1 cellular context compared by ENCODE assay signal in the genomic region with DNA sequence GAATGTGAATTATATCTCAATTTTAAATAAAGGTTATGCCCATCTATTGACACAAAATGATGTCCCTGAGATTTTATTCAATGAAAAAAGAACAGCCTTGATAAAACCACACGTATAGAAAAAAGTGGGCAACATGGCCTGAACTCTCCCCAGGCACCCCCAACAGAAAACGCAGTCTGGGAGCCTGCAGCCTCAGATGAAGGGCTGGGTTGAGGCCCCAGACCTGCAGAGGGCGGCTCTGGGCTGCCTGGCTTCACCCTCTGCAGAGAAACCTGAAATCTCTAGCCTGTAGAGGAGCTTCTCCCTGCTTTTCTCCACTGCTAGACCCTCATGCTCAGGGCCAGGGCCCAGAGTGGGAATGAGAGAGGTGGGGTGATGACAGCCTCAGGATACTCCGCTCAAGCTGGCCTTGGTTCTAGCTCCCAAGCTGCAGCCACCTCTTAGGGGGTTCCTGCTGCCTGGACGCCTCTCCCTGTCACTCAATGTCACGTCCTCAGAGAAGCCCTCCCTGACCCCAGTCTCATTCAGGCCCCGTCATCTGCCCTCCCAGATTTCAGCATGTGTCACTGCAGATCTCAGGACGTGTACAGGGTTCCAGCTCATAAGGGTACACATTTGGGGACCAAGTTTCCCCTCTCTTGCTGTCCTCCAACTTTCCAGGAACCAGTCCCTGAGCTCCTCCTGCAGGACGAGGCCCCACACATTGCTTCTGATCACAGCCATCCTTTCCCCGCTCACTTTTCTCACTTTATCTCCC.
TF ChIP-seq lines count a peak whose summit lies in the region.

No MANE protein-coding gene starts in this region.

TF ChIP-seq in HepG2, 621 proteins besides CTCF, POLR2A, EP300 and RAD21 (continued from another document):
- TF ChIP-seq, protein P1, sequence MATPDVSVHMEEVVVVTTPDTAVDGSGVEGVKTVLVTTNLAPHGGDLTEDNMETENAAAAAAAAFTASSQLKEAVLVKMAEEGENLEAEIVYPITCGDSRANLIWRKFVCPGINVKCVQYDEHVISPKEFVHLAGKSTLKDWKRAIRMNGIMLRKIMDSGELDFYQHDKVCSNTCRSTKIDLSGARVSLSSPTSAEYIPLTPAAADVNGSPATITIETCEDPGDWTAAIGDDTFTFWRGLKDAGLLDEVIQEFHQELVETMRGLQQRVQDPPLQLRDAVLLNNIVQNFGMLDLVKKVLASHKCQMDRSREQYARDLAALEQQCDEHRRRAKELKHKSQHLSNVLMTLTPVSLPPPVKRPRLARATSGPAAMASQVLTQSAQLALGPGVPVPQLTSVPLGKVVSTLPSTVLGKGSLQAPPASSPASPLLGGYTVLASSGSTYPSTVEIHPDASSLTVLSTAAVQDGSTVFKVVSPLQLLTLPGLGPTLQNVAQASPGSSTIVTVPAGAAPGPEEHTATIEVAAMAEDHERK (CRISPR knock-in tag; IDR thresholded peaks at IDR 0.05; ENCODE audit: low read depth): no peak
- TF ChIP-seq MTA3 (CRISPR knock-in tag; IDR thresholded peaks at IDR 0.05): no peak
- 0 out of 2 replicates have a peak, but pooled peaks have one; percentile 51 for TF ChIP-seq ZNF605 (CRISPR knock-in tag; IDR thresholded peaks at IDR 0.05)
- TF ChIP-seq, protein P2, sequence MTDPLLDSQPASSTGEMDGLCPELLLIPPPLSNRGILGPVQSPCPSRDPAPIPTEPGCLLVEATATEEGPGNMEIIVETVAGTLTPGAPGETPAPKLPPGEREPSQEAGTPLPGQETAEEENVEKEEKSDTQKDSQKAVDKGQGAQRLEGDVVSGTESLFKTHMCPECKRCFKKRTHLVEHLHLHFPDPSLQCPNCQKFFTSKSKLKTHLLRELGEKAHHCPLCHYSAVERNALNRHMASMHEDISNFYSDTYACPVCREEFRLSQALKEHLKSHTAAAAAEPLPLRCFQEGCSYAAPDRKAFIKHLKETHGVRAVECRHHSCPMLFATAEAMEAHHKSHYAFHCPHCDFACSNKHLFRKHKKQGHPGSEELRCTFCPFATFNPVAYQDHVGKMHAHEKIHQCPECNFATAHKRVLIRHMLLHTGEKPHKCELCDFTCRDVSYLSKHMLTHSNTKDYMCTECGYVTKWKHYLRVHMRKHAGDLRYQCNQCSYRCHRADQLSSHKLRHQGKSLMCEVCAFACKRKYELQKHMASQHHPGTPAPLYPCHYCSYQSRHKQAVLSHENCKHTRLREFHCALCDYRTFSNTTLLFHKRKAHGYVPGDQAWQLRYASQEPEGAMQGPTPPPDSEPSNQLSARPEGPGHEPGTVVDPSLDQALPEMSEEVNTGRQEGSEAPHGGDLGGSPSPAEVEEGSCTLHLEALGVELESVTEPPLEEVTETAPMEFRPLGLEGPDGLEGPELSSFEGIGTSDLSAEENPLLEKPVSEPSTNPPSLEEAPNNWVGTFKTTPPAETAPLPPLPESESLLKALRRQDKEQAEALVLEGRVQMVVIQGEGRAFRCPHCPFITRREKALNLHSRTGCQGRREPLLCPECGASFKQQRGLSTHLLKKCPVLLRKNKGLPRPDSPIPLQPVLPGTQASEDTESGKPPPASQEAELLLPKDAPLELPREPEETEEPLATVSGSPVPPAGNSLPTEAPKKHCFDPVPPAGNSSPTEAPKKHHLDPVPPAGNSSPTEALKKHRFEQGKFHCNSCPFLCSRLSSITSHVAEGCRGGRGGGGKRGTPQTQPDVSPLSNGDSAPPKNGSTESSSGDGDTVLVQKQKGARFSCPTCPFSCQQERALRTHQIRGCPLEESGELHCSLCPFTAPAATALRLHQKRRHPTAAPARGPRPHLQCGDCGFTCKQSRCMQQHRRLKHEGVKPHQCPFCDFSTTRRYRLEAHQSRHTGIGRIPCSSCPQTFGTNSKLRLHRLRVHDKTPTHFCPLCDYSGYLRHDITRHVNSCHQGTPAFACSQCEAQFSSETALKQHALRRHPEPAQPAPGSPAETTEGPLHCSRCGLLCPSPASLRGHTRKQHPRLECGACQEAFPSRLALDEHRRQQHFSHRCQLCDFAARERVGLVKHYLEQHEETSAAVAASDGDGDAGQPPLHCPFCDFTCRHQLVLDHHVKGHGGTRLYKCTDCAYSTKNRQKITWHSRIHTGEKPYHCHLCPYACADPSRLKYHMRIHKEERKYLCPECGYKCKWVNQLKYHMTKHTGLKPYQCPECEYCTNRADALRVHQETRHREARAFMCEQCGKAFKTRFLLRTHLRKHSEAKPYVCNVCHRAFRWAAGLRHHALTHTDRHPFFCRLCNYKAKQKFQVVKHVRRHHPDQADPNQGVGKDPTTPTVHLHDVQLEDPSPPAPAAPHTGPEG (CRISPR knock-in tag; IDR thresholded peaks at IDR 0.05): no peak
- TF ChIP-seq, protein P3, sequence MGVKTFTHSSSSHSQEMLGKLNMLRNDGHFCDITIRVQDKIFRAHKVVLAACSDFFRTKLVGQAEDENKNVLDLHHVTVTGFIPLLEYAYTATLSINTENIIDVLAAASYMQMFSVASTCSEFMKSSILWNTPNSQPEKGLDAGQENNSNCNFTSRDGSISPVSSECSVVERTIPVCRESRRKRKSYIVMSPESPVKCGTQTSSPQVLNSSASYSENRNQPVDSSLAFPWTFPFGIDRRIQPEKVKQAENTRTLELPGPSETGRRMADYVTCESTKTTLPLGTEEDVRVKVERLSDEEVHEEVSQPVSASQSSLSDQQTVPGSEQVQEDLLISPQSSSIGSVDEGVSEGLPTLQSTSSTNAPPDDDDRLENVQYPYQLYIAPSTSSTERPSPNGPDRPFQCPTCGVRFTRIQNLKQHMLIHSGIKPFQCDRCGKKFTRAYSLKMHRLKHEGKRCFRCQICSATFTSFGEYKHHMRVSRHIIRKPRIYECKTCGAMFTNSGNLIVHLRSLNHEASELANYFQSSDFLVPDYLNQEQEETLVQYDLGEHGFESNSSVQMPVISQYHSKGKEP (CRISPR knock-in tag; IDR thresholded peaks at IDR 0.05): no peak
